In genomic region chr2:235694721-235695601, GRCh38 we compare ENCODE assay signal across 1 cellular context.
TF ChIP-seq lines count a peak whose summit lies in the region.

No MANE protein-coding gene starts in this region.

TF ChIP-seq in WTC11, 78 proteins besides CTCF, POLR2A, EP300 and RAD21 (continued from another document):
- TF ChIP-seq EMX1 (CRISPR knock-in tag; IDR thresholded peaks at IDR 0.05) (no peak), NFYB (CRISPR knock-in tag; conservative IDR thresholded peaks at IDR 0.05; ENCODE audit: low read depth) (no peak), SMAD3 (CRISPR knock-in tag; IDR thresholded peaks at IDR 0.05; ENCODE audit: borderline replicate concordance) (no peak), ZNF232 (CRISPR knock-in tag; IDR thresholded peaks at IDR 0.05) (no peak), TEAD1 (CRISPR knock-in tag; IDR thresholded peaks at IDR 0.05) (no peak), NR3C1 (CRISPR knock-in tag; conservative IDR thresholded peaks at IDR 0.05; ENCODE audit: low read depth) (no peak), PRRX2 (CRISPR knock-in tag; IDR thresholded peaks at IDR 0.05) (no peak), ZNF317 (CRISPR knock-in tag; IDR thresholded peaks at IDR 0.05; ENCODE audit: borderline replicate concordance, low read depth) (no peak), ZNF281 (CRISPR knock-in tag; IDR thresholded peaks at IDR 0.05) (no peak), USF1 (CRISPR knock-in tag; IDR thresholded peaks at IDR 0.05) (no peak), FOXP4 (CRISPR knock-in tag; IDR thresholded peaks at IDR 0.05) (no peak), FOXJ3 (CRISPR knock-in tag; IDR thresholded peaks at IDR 0.05; ENCODE audit: borderline replicate concordance) (no peak), ZNF425 (CRISPR knock-in tag; conservative IDR thresholded peaks at IDR 0.05) (no peak)
